10 cellular contexts compared by ENCODE assay signal in the genomic region with DNA sequence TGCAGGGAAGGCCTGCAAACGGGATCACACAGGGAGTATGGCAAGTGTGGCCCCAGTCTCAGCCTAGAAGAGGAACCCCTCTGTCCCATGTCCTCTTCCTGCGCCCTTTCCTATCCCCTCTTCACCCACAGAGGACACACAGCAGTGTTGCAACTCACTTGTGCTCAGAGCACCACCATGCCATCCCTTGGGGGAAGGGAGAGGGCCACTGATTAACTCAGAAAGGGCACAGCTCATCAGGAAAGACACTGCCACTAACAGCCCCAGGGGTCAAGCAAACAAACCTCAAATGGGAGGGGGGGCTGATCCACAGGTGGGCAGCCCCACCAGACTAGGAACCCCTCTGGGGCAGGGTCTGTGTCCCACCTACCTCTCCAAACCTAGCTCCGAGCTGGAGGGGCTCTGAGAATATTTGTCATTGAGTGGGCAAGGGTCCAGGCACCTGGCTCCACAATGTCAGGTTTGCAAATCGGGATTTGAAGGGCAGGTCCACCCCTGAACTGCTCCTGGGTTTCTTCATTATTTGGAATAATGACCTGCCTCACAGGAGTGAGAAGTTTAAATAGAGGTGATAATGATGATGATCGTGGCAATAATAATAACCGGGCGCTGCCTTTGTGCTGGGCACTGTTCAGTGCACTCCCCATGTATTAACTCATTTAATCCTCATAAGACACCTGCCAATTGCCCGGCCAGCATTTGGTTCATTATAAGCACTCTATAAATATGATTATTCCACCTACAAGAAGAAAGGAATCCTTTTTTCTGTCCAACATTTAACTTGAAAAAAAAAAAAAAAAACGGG. TPM values are rescaled to one million over a fixed set of nuclear protein-coding genes. Genes with fewer than 3 reads are reported as not detected.
DNase-seq lines count a peak whose midpoint lies in the region; ATAC-seq and TF ChIP-seq lines count a peak whose summit lies in the region.
"Had no signal": no experiment of that assay in that cellular context is flagged by ENCODE, and none has a peak within 500 bp of the region (broad histone marks: within the 10 kb centered on the region; RNA-seq: fewer than 3 reads in every experiment).

No MANE protein-coding gene starts in this region.

- H3K9ac ChIP-seq in NT2/D1 (ENCODE audit: insufficient read length, low read depth) = peak overlapping the region; percentile 16
- peak overlapping the region; percentile 97 for H3K9ac ChIP-seq in endodermal cell (ENCODE audit: extremely low read depth, low read length, poor library complexity, severe bottlenecking)

- peaks cover 32% of the 10 kb centered on the region for H3K4me1 ChIP-seq in CD8-positive, alpha-beta T cell (ENCODE audit: insufficient read depth, low read length)
- H3K4me1 ChIP-seq in NT2/D1 (ENCODE audit: insufficient read depth, insufficient read length) (peaks cover 1% of the 10 kb centered on the region), endodermal cell (ENCODE audit: control insufficient read depth, insufficient read depth, low read length) (peaks cover 9% of the 10 kb centered on the region), neutrophil (ENCODE audit: control insufficient read depth in 1 of 2, insufficient read depth in 1 of 2, low read depth in 1 of 2, low read length in 1 of 2) (peaks cover 26 to 37% of the 10 kb centered on the region in 2 experiments)

- intact Hi-C loops in CD8-positive, alpha-beta T cell (cut with DNase I, micrococcal nuclease) = loop anchor here (5.0 kb wide), 2 partner anchors 171 to 981 kb away; a partner anchor contains a TSS

- peak overlapping the region; percentile 66 for H3K4me3 ChIP-seq in CD8-positive, alpha-beta T cell (ENCODE audit: low read depth, low read length)
- H3K4me3 ChIP-seq in NT2/D1 (ENCODE audit: insufficient read length, low read depth) (peak overlapping the region; percentile 82), endodermal cell (ENCODE audit: low read length) (peak overlapping the region; percentile 86), neutrophil (ENCODE audit: low read depth in 1 of 2, low read length in 1 of 2) (peak overlapping the region; percentile 66 to 84)

- H3K27me3 Mint-ChIP-seq in CD8-positive, alpha-beta T cell (ENCODE audit: low read depth) = no peaks in the 10 kb centered on the region
- H3K27me3 Mint-ChIP-seq in endodermal cell (ENCODE audit: insufficient read depth) = peaks cover 66% of the 10 kb centered on the region

- POLR2A ChIA-PET in CD8-positive, alpha-beta T cell (lab: Charles Lee) = interaction anchor here (0.5 to 2.7 kb wide), 3 partner anchors 26 to 195 kb away, joined by 3 to 14 read pairs (median 4); a partner anchor contains a TSS

- peaks cover 9% of the 10 kb centered on the region for H3K36me3 Mint-ChIP-seq in CD8-positive, alpha-beta T cell
- H3K36me3 Mint-ChIP-seq in endodermal cell (ENCODE audit: low read depth) = peaks cover 10% of the 10 kb centered on the region

- 64 to 90% methylated on average over 1 to 9 of the region's 9 CpGs for WGBS in endodermal cell (ENCODE audit: insufficient coverage in 1 of 2, insufficient read length in 1 of 2), 2 experiments

- no peaks in the 10 kb centered on the region for H3K36me3 ChIP-seq in CD8-positive, alpha-beta T cell (ENCODE audit: insufficient read depth, low read length)
- H3K36me3 ChIP-seq in NT2/D1 (ENCODE audit: insufficient read depth, insufficient read length, low read length) (peaks cover 39% of the 10 kb centered on the region), endodermal cell (ENCODE audit: control insufficient read depth, insufficient read depth, low read length) (no peaks in the 10 kb centered on the region), neutrophil (peaks cover 13% of the 10 kb centered on the region)

- no peaks in the 10 kb centered on the region for H3K9me3 ChIP-seq in CD8-positive, alpha-beta T cell (ENCODE audit: low read length)
- no peaks in the 10 kb centered on the region for H3K9me3 ChIP-seq in NT2/D1 (ENCODE audit: insufficient read depth, low read length)
- H3K9me3 ChIP-seq in endodermal cell (ENCODE audit: control insufficient read depth, low read length) = no peaks in the 10 kb centered on the region
- no peaks in the 10 kb centered on the region for H3K9me3 ChIP-seq in neutrophil

- peaks cover 29% of the 10 kb centered on the region for H3K4me1 Mint-ChIP-seq in CD8-positive, alpha-beta T cell (ENCODE audit: low read depth)
- H3K4me1 Mint-ChIP-seq in endodermal cell = peaks cover 13% of the 10 kb centered on the region

- H3K9me3 Mint-ChIP-seq in CD8-positive, alpha-beta T cell = no peaks in the 10 kb centered on the region
- H3K9me3 Mint-ChIP-seq in endodermal cell = no peaks in the 10 kb centered on the region

- ATAC-seq in CD8-positive, alpha-beta T cell = no peak
- ATAC-seq in HG03469 (IDR thresholded peaks at IDR 0.05; ENCODE audit: unreplicated experiment) (no peak), HG03439 (IDR thresholded peaks at IDR 0.05; ENCODE audit: unreplicated experiment) (no peak)

- H3K27me3 ChIP-seq in CD8-positive, alpha-beta T cell (ENCODE audit: insufficient read depth, low read length) = no peaks in the 10 kb centered on the region
- no peaks in the 10 kb centered on the region for H3K27me3 ChIP-seq in NT2/D1 (ENCODE audit: insufficient read depth, insufficient read length)
- H3K27me3 ChIP-seq in endodermal cell (ENCODE audit: control insufficient read depth, insufficient read depth, low read length, poor library complexity, severe bottlenecking) = peaks cover 66% of the 10 kb centered on the region
- H3K27me3 ChIP-seq in neutrophil = no peaks in the 10 kb centered on the region

- TF ChIP-seq CTCF in CD8-positive, alpha-beta T cell (IDR thresholded peaks at IDR 0.05) = no peak
- no peak for TF ChIP-seq CTCF in endodermal cell (conservative IDR thresholded peaks at IDR 0.05)
- no peak for TF ChIP-seq CTCF in neutrophil (IDR thresholded peaks at IDR 0.05)

- CTCF ChIA-PET in CD8-positive, alpha-beta T cell (lab: Charles Lee) = interaction anchor here (0.9 to 1.5 kb wide), 4 partner anchors 17 to 69 kb away, joined by 3 to 7 read pairs (median 4); no protein-coding TSS in a partner anchor

- peak overlapping the region; percentile 91 for H3K4me3 Mint-ChIP-seq in CD8-positive, alpha-beta T cell
- H3K4me3 Mint-ChIP-seq in endodermal cell = peak overlapping the region; percentile 85

- peak overlapping the region; percentile 79 for H3K27ac Mint-ChIP-seq in CD8-positive, alpha-beta T cell
- peak overlapping the region; percentile 96 for H3K27ac Mint-ChIP-seq in endodermal cell

- H3K27ac ChIP-seq in CD8-positive, alpha-beta T cell (ENCODE audit: low read depth, low read length) = no peak overlapping the region
- no peak overlapping the region for H3K27ac ChIP-seq in endodermal cell (ENCODE audit: low read depth, low read length)
- H3K27ac ChIP-seq in neutrophil = peak overlapping the region; percentile 25

- no peak for DNase-seq in CD8-positive, alpha-beta T cell
- DNase-seq in NT2/D1 (ENCODE audit: low read depth, low spot score) (no peak), endodermal cell (no peak), SK-N-DZ (ENCODE audit: low spot score) (no peak), middle frontal gyrus (ENCODE audit: extremely low spot score, low spot score) (no peak)
- DNase-seq: foreskin melanocyte, NCI-H510A treated with DMSO at 0.1 percent for 48 hours had no signal

RNA-seq across cellular contexts. Expression of a gene that starts 1.0 kb away (rescaled TPM):
- 1 to 10 TPM; 1.0 to 1.3 TPM for total RNA-seq in CD8-positive, alpha-beta T cell
- 10 to 100 TPM in 1 of 2 donors, 1 to 10 TPM in 1; 7.6 to 18.7 TPM for total RNA-seq in endodermal cell
- 13.0 TPM for polyA plus RNA-seq in endodermal cell (2013, experiment 1 of 2)
- 13.1 TPM for polyA plus RNA-seq in endodermal cell (2013, experiment 2 of 2)
- polyA plus RNA-seq in SK-N-DZ (2014; cell fraction: cytosol; rRNA removed) = 17.8 and 24.8 TPM in 2 replicates
- polyA plus RNA-seq in SK-N-DZ (2014; cell fraction: nucleus; rRNA removed) = 45.7 and 51.6 TPM in 2 replicates

RNA-seq across cellular contexts. Expression of a gene that starts 41.9 kb away (rescaled TPM):
- not detected for total RNA-seq in CD8-positive, alpha-beta T cell
- total RNA-seq in endodermal cell = not detected
- polyA plus RNA-seq in endodermal cell (2013, experiment 1 of 2) = not detected
- polyA plus RNA-seq in endodermal cell (2013, experiment 2 of 2) = not detected
- polyA plus RNA-seq in SK-N-DZ (2014; cell fraction: cytosol; rRNA removed) = not detected in 2 replicates
- not detected in 2 replicates for polyA plus RNA-seq in SK-N-DZ (2014; cell fraction: nucleus; rRNA removed)

RNA-seq across cellular contexts. Expression of a gene that starts 55.1 kb away (rescaled TPM):
- total RNA-seq in CD8-positive, alpha-beta T cell = 100 to 1,000 TPM in 1 of 2 experiments, 10 to 100 TPM in 1; 92.6 to 107 TPM
- total RNA-seq in endodermal cell = 1 to 10 TPM; 4.6 to 6.4 TPM
- polyA plus RNA-seq in endodermal cell (2013, experiment 1 of 2) = 7.7 TPM
- 6.8 TPM for polyA plus RNA-seq in endodermal cell (2013, experiment 2 of 2)
- 1.0 and 1.1 TPM in 2 replicates for polyA plus RNA-seq in SK-N-DZ (2014; cell fraction: cytosol; rRNA removed)
- 0.13 and 0.33 TPM in 2 replicates for polyA plus RNA-seq in SK-N-DZ (2014; cell fraction: nucleus; rRNA removed)

Comparison
In these comparisons a context has a peak if more than half of its experiments do, and no peak if none do; other contexts are left out.
1. RNA of a gene that starts 55.1 kb away (total RNA-seq): 92.6 to 107 TPM in CD8-positive, alpha-beta T cell; 4.6 to 6.4 TPM in endodermal cell; every median in the first group is over 10 times any median in the second.
2. Peak in every context shown above with its lines, with median percentiles within 50 percentile points of each other: H3K4me3 ChIP-seq.